ENCODE assay signal across 1 cellular context in the genomic region with DNA sequence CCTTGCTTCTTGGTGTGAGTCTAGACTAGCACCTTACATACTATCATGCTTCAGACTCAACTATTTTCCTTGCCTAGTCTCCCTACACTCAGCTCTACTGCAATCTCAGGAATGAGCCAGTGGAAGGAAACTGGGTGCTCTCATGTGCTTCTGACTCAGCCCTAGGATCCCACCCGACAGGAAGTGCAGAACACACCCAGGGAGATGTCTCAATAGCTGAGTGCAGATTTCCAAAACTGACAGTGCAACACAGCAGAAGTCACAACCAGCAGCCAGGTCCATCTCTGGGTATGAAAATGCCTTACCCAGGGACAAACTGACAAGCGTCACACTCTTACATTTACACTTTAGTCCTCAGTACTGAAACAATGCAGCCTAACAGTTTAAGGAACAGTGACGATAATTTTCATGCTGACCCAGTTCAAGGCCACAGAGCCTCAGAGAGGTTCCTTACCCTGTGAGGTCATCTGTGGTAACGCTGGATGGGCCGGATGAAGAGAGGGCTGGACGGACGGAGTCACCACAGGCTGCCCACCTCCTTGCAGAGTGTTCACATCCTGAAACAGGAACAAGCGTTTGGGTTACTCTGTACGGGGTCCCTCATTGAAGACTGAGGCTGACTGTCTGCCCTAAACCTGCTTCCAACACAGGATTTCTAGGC.
TF ChIP-seq lines count a peak whose summit lies in the region.

No MANE protein-coding gene starts in this region.

TF ChIP-seq in K562, 482 proteins besides CTCF, POLR2A, EP300 and RAD21 (continued from another document):
- no peak for TF ChIP-seq ZNF217 (CRISPR knock-in tag; IDR thresholded peaks at IDR 0.05)
- no peak for TF ChIP-seq NFRKB (IDR thresholded peaks at IDR 0.05; ENCODE audit: low read depth)
- no peak for TF ChIP-seq EZH2 (IDR thresholded peaks at IDR 0.05; ENCODE audit: borderline replicate concordance, low read depth, low read length)
- no peak for TF ChIP-seq NR1H2 (CRISPR knock-in tag; IDR thresholded peaks at IDR 0.05)
- no peak for TF ChIP-seq CHD1 (IDR thresholded peaks at IDR 0.05; ENCODE audit: low read length)
- TF ChIP-seq ETV1 (tag; conservative IDR thresholded peaks at IDR 0.05; ENCODE audit: low read depth), result peak; percentile 41; the same call in 1 of the 2 replicates
